In genomic region chr11:20235164-20235563, GRCh38 we compare ENCODE assay signal across 32 cellular contexts.
"Had no signal": no experiment of that assay in that cellular context is flagged by ENCODE, and none has a peak within 500 bp of the region (broad histone marks: within the 10 kb centered on the region; RNA-seq: fewer than 3 reads in every experiment).

No MANE protein-coding gene starts in this region.

- H3K4me3 Mint-ChIP-seq: activated CD4-positive, alpha-beta T cell treated with anti-CD3 and anti-CD28 coated beads for 36 hours; activated CD4-positive, alpha-beta T cell treated with anti-CD3 and anti-CD28 coated beads, Interleukin-2, amount 10 ng/mL, durations not matched to agents 7 days and 5 days; activated naive CD4-positive, alpha-beta T cell treated with anti-CD3 and anti-CD28 coated beads for 36 hours; activated T-cell treated with anti-CD3 and anti-CD28 coated beads, Interleukin-2, amount 50 U/mL, for 4 hours; activated T-helper 1 cell treated with anti-CD3 and anti-CD28 coated beads, Interleukin-12 subunit alpha, Interleukin-12 subunit beta, Interleukin-2, Interleukin-4 antibody, amounts not matched to agents 30 ng/mL and 10 ng/mL and 1 ng/mL, durations not matched to agents 14 hours and 24 hours and 36 hours; T-helper 1 cell treated with Interleukin-12 subunit alpha and Interleukin-12 subunit beta and Interleukin-4 antibody, amounts not matched to agents 30 μg/mL and 1 μg/mL, for 36 hours; T-helper 2 cell treated with Interferon-gamma antibody and Interleukin-4, amounts not matched to agents 5 μg/mL and 100 μg/mL, for 36 hours; WTC11 had no signal

- H3K27ac Mint-ChIP-seq: activated CD4-positive, alpha-beta T cell treated with anti-CD3 and anti-CD28 coated beads for 36 hours; activated CD4-positive, alpha-beta T cell treated with anti-CD3 and anti-CD28 coated beads, Interleukin-2, amount 10 ng/mL, durations not matched to agents 7 days and 5 days; activated naive CD4-positive, alpha-beta T cell treated with anti-CD3 and anti-CD28 coated beads for 36 hours; activated naive CD4-positive, alpha-beta T cell treated with anti-CD3 and anti-CD28 coated beads, Interleukin-2, amount 50 U/mL, for 72 hours; activated T-helper 1 cell treated with anti-CD3 and anti-CD28 coated beads, Interleukin-12 subunit alpha, Interleukin-12 subunit beta, Interleukin-2, Interleukin-4 antibody, amounts not matched to agents 30 ng/mL and 10 ng/mL and 1 ng/mL, durations not matched to agents 14 hours and 24 hours and 36 hours; T-helper 1 cell treated with Interleukin-12 subunit alpha and Interleukin-12 subunit beta and Interleukin-4 antibody, amounts not matched to agents 30 μg/mL and 1 μg/mL, for 36 hours; T-helper 2 cell treated with Interferon-gamma antibody and Interleukin-4, amounts not matched to agents 5 μg/mL and 100 μg/mL, for 36 hours; WTC11 had no signal

- ATAC-seq: activated CD4-positive, alpha-beta T cell treated with anti-CD3 and anti-CD28 coated beads for 36 hours; activated CD4-positive, CD25-positive, alpha-beta regulatory T cell treated with anti-CD3 and anti-CD28 coated beads, Interleukin-2, amount 50 U/mL, for 24 hours; activated naive CD4-positive, alpha-beta T cell treated with anti-CD3 and anti-CD28 coated beads, Interleukin-2, amount 50 U/mL, for 72 hours; activated T-cell treated with anti-CD3 and anti-CD28 coated beads, Interleukin-2, amount 50 U/mL, for 4 hours; body of pancreas; PC-3; WTC11 had no signal

- H3K4me1 ChIP-seq: adrenal gland, body of pancreas, breast epithelium had no signal

- H3K27me3 ChIP-seq: adrenal gland, body of pancreas, breast epithelium had no signal

- DNase-seq: activated CD4-positive, alpha-beta T cell treated with anti-CD3 and anti-CD28 coated beads for 36 hours; activated CD4-positive, alpha-beta T cell treated with anti-CD3 and anti-CD28 coated beads, Interleukin-2, amount 10 ng/mL, durations not matched to agents 7 days and 5 days; activated CD4-positive, alpha-beta T cell treated with anti-CD3 and anti-CD28 coated beads, Interleukin-2, amount 50 U/mL, for 48 hours; activated CD8-positive, alpha-beta memory T cell treated with anti-CD3 and anti-CD28 coated beads, Interleukin-2, amount 50 U/mL, for 4 hours; activated gamma-delta T cell treated with Interleukin-2 at 50 U/mL for 16 hours; activated naive CD4-positive, alpha-beta T cell treated with anti-CD3 and anti-CD28 coated beads for 36 hours; activated T-cell treated with anti-CD3 and anti-CD28 coated beads for 4 hours; activated T-cell treated with anti-CD3 and anti-CD28 coated beads, Interleukin-2, amount 50 U/mL, for 4 hours; adrenal gland; body of pancreas; cerebellar nuclear complex; cortex of kidney; NCI-H1048; NCI-H146; NCI-H187; NCI-H2029 treated with DMSO at 0.1 percent for 48 hours; NCI-H226; NCI-H446 treated with DMSO at 0.1 percent for 48 hours; NCI-H526 treated with DMSO at 0.1 percent for 48 hours; NCI-H82; PC-3; Right ventricle myocardium superior had no signal

- H3K36me3 ChIP-seq: adrenal gland, breast epithelium had no signal

- H3K4me3 ChIP-seq: adrenal gland, body of pancreas, breast epithelium had no signal

- H3K9me3 Mint-ChIP-seq: T-helper 2 cell treated with Interferon-gamma antibody and Interleukin-4, amounts not matched to agents 5 μg/mL and 100 μg/mL, for 36 hours had no signal

- H3K27me3 Mint-ChIP-seq: activated CD4-positive, alpha-beta T cell treated with anti-CD3 and anti-CD28 coated beads, Interleukin-2, amount 10 ng/mL, durations not matched to agents 7 days and 5 days had no signal

- H3K9me3 ChIP-seq: adrenal gland had no signal

- H3K4me1 Mint-ChIP-seq: activated CD4-positive, alpha-beta T cell treated with anti-CD3 and anti-CD28 coated beads for 36 hours; activated CD4-positive, alpha-beta T cell treated with anti-CD3 and anti-CD28 coated beads, Interleukin-2, amount 10 ng/mL, durations not matched to agents 7 days and 5 days; WTC11 had no signal

- H3K27ac ChIP-seq: adrenal gland, body of pancreas, breast epithelium had no signal

- FAIRE-seq: astrocyte, RCC 7860, TTC549 had no signal
